ENCODE assay signal across 1 cellular context in the genomic region with DNA sequence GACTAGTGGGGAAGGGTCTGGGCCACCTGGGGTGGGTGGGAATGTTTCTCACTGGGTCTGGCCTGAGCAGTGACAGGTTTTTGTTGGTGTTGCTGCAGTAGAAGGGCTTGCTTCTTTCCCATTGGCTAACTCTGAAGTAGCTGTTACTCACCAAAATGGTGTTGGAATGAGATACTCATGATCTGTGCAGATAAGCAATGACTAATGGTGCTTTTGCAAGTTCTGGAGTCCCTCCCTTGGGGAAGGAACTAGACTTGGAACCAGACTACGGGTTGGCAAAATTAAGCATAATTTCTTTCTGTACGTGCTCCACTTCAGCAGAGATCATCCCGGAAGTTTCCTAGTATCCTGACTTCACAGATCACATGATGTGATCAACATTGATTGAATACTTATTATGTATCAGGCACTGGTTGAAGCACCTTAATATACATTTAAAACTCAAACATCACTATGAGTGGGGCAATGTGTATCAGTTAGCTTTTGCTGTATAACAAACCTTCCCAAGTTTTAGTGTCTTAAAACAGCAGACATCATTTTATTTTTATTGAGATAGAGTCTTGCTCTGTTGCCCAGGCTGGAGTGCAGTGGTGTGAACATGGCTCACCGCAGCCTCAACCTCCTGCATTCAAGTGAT.
TF ChIP-seq lines count a peak whose summit lies in the region.

No MANE protein-coding gene starts in this region.

TF ChIP-seq in K562, 482 proteins besides CTCF, POLR2A, EP300 and RAD21 (continued from another document and continues in another):
- TF ChIP-seq, protein P1, sequence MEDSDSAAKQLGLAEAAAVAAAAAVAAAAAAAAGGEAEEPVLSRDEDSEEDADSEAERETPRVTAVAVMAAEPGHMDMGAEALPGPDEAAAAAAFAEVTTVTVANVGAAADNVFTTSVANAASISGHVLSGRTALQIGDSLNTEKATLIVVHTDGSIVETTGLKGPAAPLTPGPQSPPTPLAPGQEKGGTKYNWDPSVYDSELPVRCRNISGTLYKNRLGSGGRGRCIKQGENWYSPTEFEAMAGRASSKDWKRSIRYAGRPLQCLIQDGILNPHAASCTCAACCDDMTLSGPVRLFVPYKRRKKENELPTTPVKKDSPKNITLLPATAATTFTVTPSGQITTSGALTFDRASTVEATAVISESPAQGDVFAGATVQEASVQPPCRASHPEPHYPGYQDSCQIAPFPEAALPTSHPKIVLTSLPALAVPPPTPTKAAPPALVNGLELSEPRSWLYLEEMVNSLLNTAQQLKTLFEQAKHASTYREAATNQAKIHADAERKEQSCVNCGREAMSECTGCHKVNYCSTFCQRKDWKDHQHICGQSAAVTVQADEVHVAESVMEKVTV (CRISPR knock-in tag; IDR thresholded peaks at IDR 0.05): no peak
- TF ChIP-seq HOXB6 (CRISPR knock-in tag; IDR thresholded peaks at IDR 0.05; ENCODE audit: borderline replicate concordance) (no peak), ZNF764 (CRISPR knock-in tag; IDR thresholded peaks at IDR 0.05; ENCODE audit: low read depth) (no peak), ELF1 (tag; IDR thresholded peaks at IDR 0.05) (peak; percentile 51; the same call in 1 of the 2 replicates), ZNF121 (CRISPR knock-in tag; conservative IDR thresholded peaks at IDR 0.05) (no peak), WHSC1 (IDR thresholded peaks at IDR 0.05; ENCODE audit: low read length) (no peak), PPARD (CRISPR knock-in tag; IDR thresholded peaks at IDR 0.05) (no peak), JUNB (CRISPR knock-in tag; conservative IDR thresholded peaks at IDR 0.05) (0 out of 2 replicates have a peak, but pooled peaks have one; percentile 53), SRSF7 (optimal IDR thresholded peaks at IDR 0.05; ENCODE audit: low read depth, low read length) (no peak), ZNF253 (CRISPR knock-in tag; conservative IDR thresholded peaks at IDR 0.05) (no peak), PHB (CRISPR knock-in tag; IDR thresholded peaks at IDR 0.05) (no peak), ZFP36 (IDR thresholded peaks at IDR 0.05; ENCODE audit: low read depth, low read length, partially characterized antibody) (no peak), NR2F6 (CRISPR knock-in tag; IDR thresholded peaks at IDR 0.05) (no peak), U2AF1 (optimal IDR thresholded peaks at IDR 0.05; ENCODE audit: low read depth, low read length) (no peak), HDAC2 (IDR thresholded peaks at IDR 0.05) (peak; percentile 66; the same call in 1 of the 2 replicates), MCM5 (IDR thresholded peaks at IDR 0.05; ENCODE audit: low read depth) (no peak), SMARCE1 (IDR thresholded peaks at IDR 0.05) (peak; percentile 91), ZC3H8 (IDR thresholded peaks at IDR 0.05) (no peak), C11orf30 (IDR thresholded peaks at IDR 0.05; ENCODE audit: low read depth) (peak; percentile 13; the same call in 1 of the 2 replicates), EHMT2 (IDR thresholded peaks at IDR 0.05) (peak; percentile 93), POLR2H (tag; IDR thresholded peaks at IDR 0.05; ENCODE audit: low read depth) (no peak), CREBBP (IDR thresholded peaks at IDR 0.05; ENCODE audit: low read depth, low read length) (no peak), ZNF766 (CRISPR knock-in tag; conservative IDR thresholded peaks at IDR 0.05) (peak; percentile 71), ASH1L (IDR thresholded peaks at IDR 0.05; ENCODE audit: borderline replicate concordance, low read depth, partially characterized antibody) (no peak), NFE2 (IDR thresholded peaks at IDR 0.05; ENCODE audit: low read depth) (peak; percentile 54), KLF10 (CRISPR knock-in tag; IDR thresholded peaks at IDR 0.05) (no peak), SP1 (CRISPR knock-in tag; IDR thresholded peaks at IDR 0.05) (no peak), SMAD4 (CRISPR knock-in tag; conservative IDR thresholded peaks at IDR 0.05) (0 out of 2 replicates have a peak, but pooled peaks have one; percentile 26), SNRNP70 (optimal IDR thresholded peaks at IDR 0.05; ENCODE audit: low read depth, low read length) (no peak), MTA1 (IDR thresholded peaks at IDR 0.05; ENCODE audit: borderline replicate concordance) (no peak), GTF2A2 (tag; IDR thresholded peaks at IDR 0.05) (no peak), ZNF274 (IDR thresholded peaks at IDR 0.05; ENCODE audit: borderline replicate concordance, low read depth, low read length) (no peak), PHB2 (IDR thresholded peaks at IDR 0.05; ENCODE audit: low read depth) (no peak), GATAD2B (IDR thresholded peaks at IDR 0.05; ENCODE audit: borderline replicate concordance) (no peak; the same call in 1 of the 2 replicates), NR1H2 (CRISPR knock-in tag; IDR thresholded peaks at IDR 0.05) (no peak), FOXA1 (IDR thresholded peaks at IDR 0.05; ENCODE audit: borderline replicate concordance) (no peak)
- TF ChIP-seq, protein P2, sequence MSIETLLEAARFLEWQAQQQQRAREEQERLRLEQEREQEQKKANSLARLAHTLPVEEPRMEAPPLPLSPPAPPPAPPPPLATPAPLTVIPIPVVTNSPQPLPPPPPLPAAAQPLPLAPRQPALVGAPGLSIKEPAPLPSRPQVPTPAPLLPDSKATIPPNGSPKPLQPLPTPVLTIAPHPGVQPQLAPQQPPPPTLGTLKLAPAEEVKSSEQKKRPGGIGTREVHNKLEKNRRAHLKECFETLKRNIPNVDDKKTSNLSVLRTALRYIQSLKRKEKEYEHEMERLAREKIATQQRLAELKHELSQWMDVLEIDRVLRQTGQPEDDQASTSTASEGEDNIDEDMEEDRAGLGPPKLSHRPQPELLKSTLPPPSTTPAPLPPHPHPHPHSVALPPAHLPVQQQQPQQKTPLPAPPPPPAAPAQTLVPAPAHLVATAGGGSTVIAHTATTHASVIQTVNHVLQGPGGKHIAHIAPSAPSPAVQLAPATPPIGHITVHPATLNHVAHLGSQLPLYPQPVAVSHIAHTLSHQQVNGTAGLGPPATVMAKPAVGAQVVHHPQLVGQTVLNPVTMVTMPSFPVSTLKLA (conservative IDR thresholded peaks at IDR 0.05): 0 out of 4 replicates have a peak, but pooled peaks of 1 of the 2 experiments have one; percentile 20
- TF ChIP-seq, protein P3, sequence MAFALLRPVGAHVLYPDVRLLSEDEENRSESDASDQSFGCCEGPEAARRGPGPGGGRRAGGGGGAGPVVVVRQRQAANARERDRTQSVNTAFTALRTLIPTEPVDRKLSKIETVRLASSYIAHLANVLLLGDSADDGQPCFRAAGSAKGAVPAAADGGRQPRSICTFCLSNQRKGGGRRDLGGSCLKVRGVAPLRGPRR (CRISPR knock-in tag; IDR thresholded peaks at IDR 0.05): no peak
- TF ChIP-seq, protein P4, sequence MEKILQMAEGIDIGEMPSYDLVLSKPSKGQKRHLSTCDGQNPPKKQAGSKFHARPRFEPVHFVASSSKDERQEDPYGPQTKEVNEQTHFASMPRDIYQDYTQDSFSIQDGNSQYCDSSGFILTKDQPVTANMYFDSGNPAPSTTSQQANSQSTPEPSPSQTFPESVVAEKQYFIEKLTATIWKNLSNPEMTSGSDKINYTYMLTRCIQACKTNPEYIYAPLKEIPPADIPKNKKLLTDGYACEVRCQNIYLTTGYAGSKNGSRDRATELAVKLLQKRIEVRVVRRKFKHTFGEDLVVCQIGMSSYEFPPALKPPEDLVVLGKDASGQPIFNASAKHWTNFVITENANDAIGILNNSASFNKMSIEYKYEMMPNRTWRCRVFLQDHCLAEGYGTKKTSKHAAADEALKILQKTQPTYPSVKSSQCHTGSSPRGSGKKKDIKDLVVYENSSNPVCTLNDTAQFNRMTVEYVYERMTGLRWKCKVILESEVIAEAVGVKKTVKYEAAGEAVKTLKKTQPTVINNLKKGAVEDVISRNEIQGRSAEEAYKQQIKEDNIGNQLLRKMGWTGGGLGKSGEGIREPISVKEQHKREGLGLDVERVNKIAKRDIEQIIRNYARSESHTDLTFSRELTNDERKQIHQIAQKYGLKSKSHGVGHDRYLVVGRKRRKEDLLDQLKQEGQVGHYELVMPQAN (IDR thresholded peaks at IDR 0.05; ENCODE audit: borderline replicate concordance): no peak
- TF ChIP-seq, protein P5, sequence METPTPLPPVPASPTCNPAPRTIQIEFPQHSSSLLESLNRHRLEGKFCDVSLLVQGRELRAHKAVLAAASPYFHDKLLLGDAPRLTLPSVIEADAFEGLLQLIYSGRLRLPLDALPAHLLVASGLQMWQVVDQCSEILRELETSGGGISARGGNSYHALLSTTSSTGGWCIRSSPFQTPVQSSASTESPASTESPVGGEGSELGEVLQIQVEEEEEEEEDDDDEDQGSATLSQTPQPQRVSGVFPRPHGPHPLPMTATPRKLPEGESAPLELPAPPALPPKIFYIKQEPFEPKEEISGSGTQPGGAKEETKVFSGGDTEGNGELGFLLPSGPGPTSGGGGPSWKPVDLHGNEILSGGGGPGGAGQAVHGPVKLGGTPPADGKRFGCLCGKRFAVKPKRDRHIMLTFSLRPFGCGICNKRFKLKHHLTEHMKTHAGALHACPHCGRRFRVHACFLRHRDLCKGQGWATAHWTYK (CRISPR knock-in tag; IDR thresholded peaks at IDR 0.05): no peak
- TF ChIP-seq, protein P6, sequence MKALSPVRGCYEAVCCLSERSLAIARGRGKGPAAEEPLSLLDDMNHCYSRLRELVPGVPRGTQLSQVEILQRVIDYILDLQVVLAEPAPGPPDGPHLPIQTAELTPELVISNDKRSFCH (CRISPR knock-in tag; IDR thresholded peaks at IDR 0.05): no peak
- TF ChIP-seq, protein P6 (tag; IDR thresholded peaks at IDR 0.05): no peak
- TF ChIP-seq, protein P7, sequence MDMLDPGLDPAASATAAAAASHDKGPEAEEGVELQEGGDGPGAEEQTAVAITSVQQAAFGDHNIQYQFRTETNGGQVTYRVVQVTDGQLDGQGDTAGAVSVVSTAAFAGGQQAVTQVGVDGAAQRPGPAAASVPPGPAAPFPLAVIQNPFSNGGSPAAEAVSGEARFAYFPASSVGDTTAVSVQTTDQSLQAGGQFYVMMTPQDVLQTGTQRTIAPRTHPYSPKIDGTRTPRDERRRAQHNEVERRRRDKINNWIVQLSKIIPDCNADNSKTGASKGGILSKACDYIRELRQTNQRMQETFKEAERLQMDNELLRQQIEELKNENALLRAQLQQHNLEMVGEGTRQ (CRISPR knock-in tag; IDR thresholded peaks at IDR 0.05): no peak
- TF ChIP-seq, protein P8, sequence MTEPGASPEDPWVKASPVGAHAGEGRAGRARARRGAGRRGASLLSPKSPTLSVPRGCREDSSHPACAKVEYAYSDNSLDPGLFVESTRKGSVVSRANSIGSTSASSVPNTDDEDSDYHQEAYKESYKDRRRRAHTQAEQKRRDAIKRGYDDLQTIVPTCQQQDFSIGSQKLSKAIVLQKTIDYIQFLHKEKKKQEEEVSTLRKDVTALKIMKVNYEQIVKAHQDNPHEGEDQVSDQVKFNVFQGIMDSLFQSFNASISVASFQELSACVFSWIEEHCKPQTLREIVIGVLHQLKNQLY (CRISPR knock-in tag; conservative IDR thresholded peaks at IDR 0.05): no peak
- TF ChIP-seq, protein P9, sequence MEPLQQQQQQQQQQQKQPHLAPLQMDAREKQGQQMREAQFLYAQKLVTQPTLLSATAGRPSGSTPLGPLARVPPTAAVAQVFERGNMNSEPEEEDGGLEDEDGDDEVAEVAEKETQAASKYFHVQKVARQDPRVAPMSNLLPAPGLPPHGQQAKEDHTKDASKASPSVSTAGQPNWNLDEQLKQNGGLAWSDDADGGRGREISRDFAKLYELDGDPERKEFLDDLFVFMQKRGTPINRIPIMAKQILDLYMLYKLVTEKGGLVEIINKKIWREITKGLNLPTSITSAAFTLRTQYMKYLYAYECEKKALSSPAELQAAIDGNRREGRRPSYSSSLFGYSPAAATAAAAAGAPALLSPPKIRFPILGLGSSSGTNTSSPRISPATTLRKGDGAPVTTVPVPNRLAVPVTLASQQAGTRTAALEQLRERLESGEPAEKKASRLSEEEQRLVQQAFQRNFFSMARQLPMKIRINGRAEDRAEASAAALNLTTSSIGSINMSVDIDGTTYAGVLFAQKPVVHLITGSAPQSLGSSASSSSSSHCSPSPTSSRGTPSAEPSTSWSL (CRISPR knock-in tag; IDR thresholded peaks at IDR 0.05; ENCODE audit: borderline replicate concordance): no peak
- TF ChIP-seq, protein P10, sequence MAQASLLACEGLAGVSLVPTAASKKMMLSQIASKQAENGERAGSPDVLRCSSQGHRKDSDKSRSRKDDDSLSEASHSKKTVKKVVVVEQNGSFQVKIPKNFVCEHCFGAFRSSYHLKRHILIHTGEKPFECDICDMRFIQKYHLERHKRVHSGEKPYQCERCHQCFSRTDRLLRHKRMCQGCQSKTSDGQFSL (CRISPR knock-in tag; IDR thresholded peaks at IDR 0.05): no peak
- TF ChIP-seq, protein P10 (tag; IDR thresholded peaks at IDR 0.05): no peak
- TF ChIP-seq, protein P11, sequence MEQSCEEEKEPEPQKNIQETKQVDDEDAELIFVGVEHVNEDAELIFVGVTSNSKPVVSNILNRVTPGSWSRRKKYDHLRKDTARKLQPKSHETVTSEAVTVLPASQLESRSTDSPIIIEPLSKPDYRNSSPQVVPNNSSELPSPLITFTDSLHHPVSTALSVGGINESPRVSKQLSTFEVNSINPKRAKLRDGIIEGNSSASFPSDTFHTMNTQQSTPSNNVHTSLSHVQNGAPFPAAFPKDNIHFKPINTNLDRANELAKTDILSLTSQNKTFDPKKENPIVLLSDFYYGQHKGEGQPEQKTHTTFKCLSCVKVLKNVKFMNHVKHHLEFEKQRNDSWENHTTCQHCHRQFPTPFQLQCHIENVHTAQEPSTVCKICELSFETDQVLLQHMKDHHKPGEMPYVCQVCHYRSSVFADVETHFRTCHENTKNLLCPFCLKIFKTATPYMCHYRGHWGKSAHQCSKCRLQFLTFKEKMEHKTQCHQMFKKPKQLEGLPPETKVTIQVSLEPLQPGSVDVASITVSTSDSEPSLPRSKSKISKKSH (CRISPR knock-in tag; IDR thresholded peaks at IDR 0.05): no peak
- TF ChIP-seq, protein P12, sequence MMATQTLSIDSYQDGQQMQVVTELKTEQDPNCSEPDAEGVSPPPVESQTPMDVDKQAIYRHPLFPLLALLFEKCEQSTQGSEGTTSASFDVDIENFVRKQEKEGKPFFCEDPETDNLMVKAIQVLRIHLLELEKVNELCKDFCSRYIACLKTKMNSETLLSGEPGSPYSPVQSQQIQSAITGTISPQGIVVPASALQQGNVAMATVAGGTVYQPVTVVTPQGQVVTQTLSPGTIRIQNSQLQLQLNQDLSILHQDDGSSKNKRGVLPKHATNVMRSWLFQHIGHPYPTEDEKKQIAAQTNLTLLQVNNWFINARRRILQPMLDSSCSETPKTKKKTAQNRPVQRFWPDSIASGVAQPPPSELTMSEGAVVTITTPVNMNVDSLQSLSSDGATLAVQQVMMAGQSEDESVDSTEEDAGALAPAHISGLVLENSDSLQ (IDR thresholded peaks at IDR 0.05): peak; percentile 79
- TF ChIP-seq, protein P13, sequence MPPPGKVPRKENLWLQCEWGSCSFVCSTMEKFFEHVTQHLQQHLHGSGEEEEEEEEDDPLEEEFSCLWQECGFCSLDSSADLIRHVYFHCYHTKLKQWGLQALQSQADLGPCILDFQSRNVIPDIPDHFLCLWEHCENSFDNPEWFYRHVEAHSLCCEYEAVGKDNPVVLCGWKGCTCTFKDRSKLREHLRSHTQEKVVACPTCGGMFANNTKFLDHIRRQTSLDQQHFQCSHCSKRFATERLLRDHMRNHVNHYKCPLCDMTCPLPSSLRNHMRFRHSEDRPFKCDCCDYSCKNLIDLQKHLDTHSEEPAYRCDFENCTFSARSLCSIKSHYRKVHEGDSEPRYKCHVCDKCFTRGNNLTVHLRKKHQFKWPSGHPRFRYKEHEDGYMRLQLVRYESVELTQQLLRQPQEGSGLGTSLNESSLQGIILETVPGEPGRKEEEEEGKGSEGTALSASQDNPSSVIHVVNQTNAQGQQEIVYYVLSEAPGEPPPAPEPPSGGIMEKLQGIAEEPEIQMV (tag; conservative IDR thresholded peaks at IDR 0.05; ENCODE audit: low read depth): no peak
